ENCODE assay signal across 24 cellular contexts in genomic region chr12:86158956-86159355, GRCh38.
"Had no signal": no experiment of that assay in that cellular context is flagged by ENCODE, and none has a peak within 500 bp of the region (broad histone marks: within the 10 kb centered on the region; RNA-seq: fewer than 3 reads in every experiment).

No MANE protein-coding gene starts in this region.

- H3K4me3 ChIP-seq: coronary artery, ovary, prostate gland, spleen, testis, uterus had no signal

- ATAC-seq: activated CD8-positive, alpha-beta T cell treated with anti-CD3 and anti-CD28 coated beads for 36 hours; left colon had no signal

- H3K9me3 Mint-ChIP-seq: activated CD4-positive, alpha-beta T cell treated with anti-CD3 and anti-CD28 coated beads, Interleukin-2, amount 10 ng/mL, durations not matched to agents 7 days and 5 days; activated T-helper 1 cell treated with anti-CD3 and anti-CD28 coated beads, Interleukin-12 subunit alpha, Interleukin-12 subunit beta, Interleukin-2, Interleukin-4 antibody, amounts not matched to agents 30 ng/mL and 10 ng/mL and 1 ng/mL, durations not matched to agents 14 hours and 24 hours and 36 hours had no signal

- H3K9me3 ChIP-seq: neutrophil, ovary, prostate gland, spleen, testis, uterus had no signal

- H3K4me1 ChIP-seq: prostate gland, spleen, testis, uterus had no signal

- H3K27me3 Mint-ChIP-seq: activated CD4-positive, alpha-beta T cell treated with anti-CD3 and anti-CD28 coated beads, Interleukin-2, amount 10 ng/mL, durations not matched to agents 7 days and 5 days; activated CD8-positive, alpha-beta T cell treated with anti-CD3 and anti-CD28 coated beads for 36 hours had no signal

- H3K4me3 Mint-ChIP-seq: activated CD4-positive, alpha-beta T cell treated with anti-CD3 and anti-CD28 coated beads, Interleukin-2, amount 10 ng/mL, durations not matched to agents 7 days and 5 days; activated CD8-positive, alpha-beta T cell treated with anti-CD3 and anti-CD28 coated beads for 36 hours; activated T-helper 1 cell treated with anti-CD3 and anti-CD28 coated beads, Interleukin-12 subunit alpha, Interleukin-12 subunit beta, Interleukin-2, Interleukin-4 antibody, amounts not matched to agents 30 ng/mL and 10 ng/mL and 1 ng/mL, durations not matched to agents 14 hours and 24 hours and 36 hours; nephron had no signal

- DNase-seq: activated CD4-positive, alpha-beta T cell treated with anti-CD3 and anti-CD28 coated beads, Interleukin-2, amount 10 ng/mL, durations not matched to agents 7 days and 5 days; activated CD4-positive, CD25-positive, alpha-beta regulatory T cell treated with anti-CD3 and anti-CD28 coated beads, Interleukin-2, amount 50 U/mL, for 72 hours; activated CD8-positive, alpha-beta T cell treated with anti-CD3 and anti-CD28 coated beads for 36 hours; activated gamma-delta T cell; activated naive CD4-positive, alpha-beta T cell treated with anti-CD3 and anti-CD28 coated beads, Interleukin-2, amount 50 U/mL, for 16 hours; aorta; foreskin melanocyte; hypothalamus; islet precursor cell; left colon; mesenchymal stem cell; ovary; spleen; stimulated activated CD4-positive, alpha-beta T cell treated with anti-CD3 and anti-CD28 coated beads, Interleukin-4, amount 100 ng/mL, for 1 hour; stimulated activated naive CD4-positive, alpha-beta T cell; testis; trophoblast cell; uterus; WERI-Rb-1 had no signal

- H3K27ac ChIP-seq: coronary artery, neutrophil, ovary, prostate gland, spleen, testis, uterus, WERI-Rb-1 had no signal

- H3K27ac Mint-ChIP-seq: activated CD4-positive, alpha-beta T cell treated with anti-CD3 and anti-CD28 coated beads, Interleukin-2, amount 10 ng/mL, durations not matched to agents 7 days and 5 days; activated CD8-positive, alpha-beta T cell treated with anti-CD3 and anti-CD28 coated beads for 36 hours; activated T-helper 1 cell treated with anti-CD3 and anti-CD28 coated beads, Interleukin-12 subunit alpha, Interleukin-12 subunit beta, Interleukin-2, Interleukin-4 antibody, amounts not matched to agents 30 ng/mL and 10 ng/mL and 1 ng/mL, durations not matched to agents 14 hours and 24 hours and 36 hours; nephron had no signal

- H3K27me3 ChIP-seq: neutrophil, ovary, spleen, testis, uterus had no signal

- H3K4me1 Mint-ChIP-seq: activated CD4-positive, alpha-beta T cell treated with anti-CD3 and anti-CD28 coated beads, Interleukin-2, amount 10 ng/mL, durations not matched to agents 7 days and 5 days; nephron had no signal

- H3K36me3 ChIP-seq: neutrophil, ovary, prostate gland, spleen, uterus, WERI-Rb-1 had no signal
